Comparison of ENCODE assay signal across 2 cellular contexts in the genomic region with DNA sequence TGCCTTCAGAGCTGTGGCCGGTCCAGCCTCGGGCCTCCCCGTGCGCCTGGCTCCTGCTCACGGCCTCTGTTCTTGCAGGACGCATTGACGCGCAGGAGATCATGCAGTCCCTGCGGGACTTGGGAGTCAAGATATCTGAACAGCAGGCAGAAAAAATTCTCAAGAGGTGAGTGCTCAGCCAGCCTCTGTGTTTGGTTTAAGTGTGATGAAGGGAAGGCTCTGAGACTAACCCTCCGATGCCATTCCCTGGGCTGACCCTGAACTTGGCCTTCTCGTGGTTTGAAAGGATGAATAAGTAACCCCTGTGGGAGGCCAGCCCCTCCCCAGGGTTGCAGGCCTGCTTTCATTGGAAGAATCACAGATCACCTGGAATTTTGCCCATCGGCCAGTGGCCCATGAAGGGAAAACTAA.
TF ChIP-seq lines count a peak whose summit lies in the region.

No MANE protein-coding gene starts in this region.

TF ChIP-seq in GM23338, 12 proteins besides CTCF, POLR2A, EP300 and RAD21 (continued from another document):
- TF ChIP-seq, protein P1, sequence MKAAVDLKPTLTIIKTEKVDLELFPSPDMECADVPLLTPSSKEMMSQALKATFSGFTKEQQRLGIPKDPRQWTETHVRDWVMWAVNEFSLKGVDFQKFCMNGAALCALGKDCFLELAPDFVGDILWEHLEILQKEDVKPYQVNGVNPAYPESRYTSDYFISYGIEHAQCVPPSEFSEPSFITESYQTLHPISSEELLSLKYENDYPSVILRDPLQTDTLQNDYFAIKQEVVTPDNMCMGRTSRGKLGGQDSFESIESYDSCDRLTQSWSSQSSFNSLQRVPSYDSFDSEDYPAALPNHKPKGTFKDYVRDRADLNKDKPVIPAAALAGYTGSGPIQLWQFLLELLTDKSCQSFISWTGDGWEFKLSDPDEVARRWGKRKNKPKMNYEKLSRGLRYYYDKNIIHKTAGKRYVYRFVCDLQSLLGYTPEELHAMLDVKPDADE (IDR thresholded peaks at IDR 0.05) = no peak
- TF ChIP-seq ZNF114 (CRISPR knock-in tag; IDR thresholded peaks at IDR 0.05) (no peak), POLR2AphosphoS5 (IDR thresholded peaks at IDR 0.05; ENCODE audit: low read depth) (no peak), STAT1 (IDR thresholded peaks at IDR 0.05; ENCODE audit: unreplicated experiment) (no peak), EZH2phosphoT487 (IDR thresholded peaks at IDR 0.05; ENCODE audit: unreplicated experiment) (no peak), EZH2 (IDR thresholded peaks at IDR 0.05; ENCODE audit: low read depth, unreplicated experiment) (no peak)
- TF ChIP-seq, protein P2, sequence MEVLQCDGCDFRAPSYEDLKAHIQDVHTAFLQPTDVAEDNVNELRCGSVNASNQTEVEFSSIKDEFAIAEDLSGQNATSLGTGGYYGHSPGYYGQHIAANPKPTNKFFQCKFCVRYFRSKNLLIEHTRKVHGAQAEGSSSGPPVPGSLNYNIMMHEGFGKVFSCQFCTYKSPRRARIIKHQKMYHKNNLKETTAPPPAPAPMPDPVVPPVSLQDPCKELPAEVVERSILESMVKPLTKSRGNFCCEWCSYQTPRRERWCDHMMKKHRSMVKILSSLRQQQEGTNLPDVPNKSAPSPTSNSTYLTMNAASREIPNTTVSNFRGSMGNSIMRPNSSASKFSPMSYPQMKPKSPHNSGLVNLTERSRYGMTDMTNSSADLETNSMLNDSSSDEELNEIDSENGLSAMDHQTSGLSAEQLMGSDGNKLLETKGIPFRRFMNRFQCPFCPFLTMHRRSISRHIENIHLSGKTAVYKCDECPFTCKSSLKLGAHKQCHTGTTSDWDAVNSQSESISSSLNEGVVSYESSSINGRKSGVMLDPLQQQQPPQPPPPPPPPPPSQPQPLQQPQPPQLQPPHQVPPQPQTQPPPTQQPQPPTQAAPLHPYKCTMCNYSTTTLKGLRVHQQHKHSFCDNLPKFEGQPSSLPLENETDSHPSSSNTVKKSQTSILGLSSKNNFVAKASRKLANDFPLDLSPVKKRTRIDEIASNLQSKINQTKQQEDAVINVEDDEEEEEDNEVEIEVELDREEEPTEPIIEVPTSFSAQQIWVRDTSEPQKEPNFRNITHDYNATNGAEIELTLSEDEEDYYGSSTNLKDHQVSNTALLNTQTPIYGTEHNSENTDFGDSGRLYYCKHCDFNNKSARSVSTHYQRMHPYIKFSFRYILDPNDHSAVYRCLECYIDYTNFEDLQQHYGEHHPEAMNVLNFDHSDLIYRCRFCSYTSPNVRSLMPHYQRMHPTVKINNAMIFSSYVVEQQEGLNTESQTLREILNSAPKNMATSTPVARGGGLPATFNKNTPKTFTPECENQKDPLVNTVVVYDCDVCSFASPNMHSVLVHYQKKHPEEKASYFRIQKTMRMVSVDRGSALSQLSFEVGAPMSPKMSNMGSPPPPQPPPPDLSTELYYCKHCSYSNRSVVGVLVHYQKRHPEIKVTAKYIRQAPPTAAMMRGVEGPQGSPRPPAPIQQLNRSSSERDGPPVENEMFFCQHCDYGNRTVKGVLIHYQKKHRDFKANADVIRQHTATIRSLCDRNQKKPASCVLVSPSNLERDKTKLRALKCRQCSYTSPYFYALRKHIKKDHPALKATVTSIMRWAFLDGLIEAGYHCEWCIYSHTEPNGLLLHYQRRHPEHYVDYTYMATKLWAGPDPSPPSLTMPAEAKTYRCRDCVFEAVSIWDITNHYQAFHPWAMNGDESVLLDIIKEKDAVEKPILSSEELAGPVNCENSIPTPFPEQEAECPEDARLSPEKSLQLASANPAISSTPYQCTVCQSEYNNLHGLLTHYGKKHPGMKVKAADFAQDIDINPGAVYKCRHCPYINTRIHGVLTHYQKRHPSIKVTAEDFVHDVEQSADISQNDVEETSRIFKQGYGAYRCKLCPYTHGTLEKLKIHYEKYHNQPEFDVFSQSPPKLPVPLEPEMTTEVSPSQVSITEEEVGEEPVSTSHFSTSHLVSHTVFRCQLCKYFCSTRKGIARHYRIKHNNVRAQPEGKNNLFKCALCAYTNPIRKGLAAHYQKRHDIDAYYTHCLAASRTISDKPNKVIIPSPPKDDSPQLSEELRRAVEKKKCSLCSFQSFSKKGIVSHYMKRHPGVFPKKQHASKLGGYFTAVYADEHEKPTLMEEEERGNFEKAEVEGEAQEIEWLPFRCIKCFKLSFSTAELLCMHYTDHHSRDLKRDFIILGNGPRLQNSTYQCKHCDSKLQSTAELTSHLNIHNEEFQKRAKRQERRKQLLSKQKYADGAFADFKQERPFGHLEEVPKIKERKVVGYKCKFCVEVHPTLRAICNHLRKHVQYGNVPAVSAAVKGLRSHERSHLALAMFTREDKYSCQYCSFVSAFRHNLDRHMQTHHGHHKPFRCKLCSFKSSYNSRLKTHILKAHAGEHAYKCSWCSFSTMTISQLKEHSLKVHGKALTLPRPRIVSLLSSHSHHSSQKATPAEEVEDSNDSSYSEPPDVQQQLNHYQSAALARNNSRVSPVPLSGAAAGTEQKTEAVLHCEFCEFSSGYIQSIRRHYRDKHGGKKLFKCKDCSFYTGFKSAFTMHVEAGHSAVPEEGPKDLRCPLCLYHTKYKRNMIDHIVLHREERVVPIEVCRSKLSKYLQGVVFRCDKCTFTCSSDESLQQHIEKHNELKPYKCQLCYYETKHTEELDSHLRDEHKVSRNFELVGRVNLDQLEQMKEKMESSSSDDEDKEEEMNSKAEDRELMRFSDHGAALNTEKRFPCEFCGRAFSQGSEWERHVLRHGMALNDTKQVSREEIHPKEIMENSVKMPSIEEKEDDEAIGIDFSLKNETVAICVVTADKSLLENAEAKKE (CRISPR knock-in tag; IDR thresholded peaks at IDR 0.05) = no peak
- TF ChIP-seq, protein P3, sequence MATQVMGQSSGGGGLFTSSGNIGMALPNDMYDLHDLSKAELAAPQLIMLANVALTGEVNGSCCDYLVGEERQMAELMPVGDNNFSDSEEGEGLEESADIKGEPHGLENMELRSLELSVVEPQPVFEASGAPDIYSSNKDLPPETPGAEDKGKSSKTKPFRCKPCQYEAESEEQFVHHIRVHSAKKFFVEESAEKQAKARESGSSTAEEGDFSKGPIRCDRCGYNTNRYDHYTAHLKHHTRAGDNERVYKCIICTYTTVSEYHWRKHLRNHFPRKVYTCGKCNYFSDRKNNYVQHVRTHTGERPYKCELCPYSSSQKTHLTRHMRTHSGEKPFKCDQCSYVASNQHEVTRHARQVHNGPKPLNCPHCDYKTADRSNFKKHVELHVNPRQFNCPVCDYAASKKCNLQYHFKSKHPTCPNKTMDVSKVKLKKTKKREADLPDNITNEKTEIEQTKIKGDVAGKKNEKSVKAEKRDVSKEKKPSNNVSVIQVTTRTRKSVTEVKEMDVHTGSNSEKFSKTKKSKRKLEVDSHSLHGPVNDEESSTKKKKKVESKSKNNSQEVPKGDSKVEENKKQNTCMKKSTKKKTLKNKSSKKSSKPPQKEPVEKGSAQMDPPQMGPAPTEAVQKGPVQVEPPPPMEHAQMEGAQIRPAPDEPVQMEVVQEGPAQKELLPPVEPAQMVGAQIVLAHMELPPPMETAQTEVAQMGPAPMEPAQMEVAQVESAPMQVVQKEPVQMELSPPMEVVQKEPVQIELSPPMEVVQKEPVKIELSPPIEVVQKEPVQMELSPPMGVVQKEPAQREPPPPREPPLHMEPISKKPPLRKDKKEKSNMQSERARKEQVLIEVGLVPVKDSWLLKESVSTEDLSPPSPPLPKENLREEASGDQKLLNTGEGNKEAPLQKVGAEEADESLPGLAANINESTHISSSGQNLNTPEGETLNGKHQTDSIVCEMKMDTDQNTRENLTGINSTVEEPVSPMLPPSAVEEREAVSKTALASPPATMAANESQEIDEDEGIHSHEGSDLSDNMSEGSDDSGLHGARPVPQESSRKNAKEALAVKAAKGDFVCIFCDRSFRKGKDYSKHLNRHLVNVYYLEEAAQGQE (IDR thresholded peaks at IDR 0.05; ENCODE audit: unreplicated experiment) = no peak

TF ChIP-seq in liver, 16 proteins besides CTCF, POLR2A, EP300 and RAD21 (continued from another document):
- TF ChIP-seq, protein P3 (IDR thresholded peaks at IDR 0.05) = peak; percentile 71
- TF ChIP-seq RXRA (IDR thresholded peaks at IDR 0.05) (peak; percentile 79 to 85), FOXA2 (IDR thresholded peaks at IDR 0.05) (no peak), GABPA (IDR thresholded peaks at IDR 0.05 in 1 of 2, conservative IDR thresholded peaks at IDR 0.05 in 1 of 2) (no peak), HNF4A (conservative IDR thresholded peaks at IDR 0.05) (peak; percentile 48 to 50), TAF1 (conservative IDR thresholded peaks at IDR 0.05) (peak; percentile 67)
- TF ChIP-seq, protein P4, sequence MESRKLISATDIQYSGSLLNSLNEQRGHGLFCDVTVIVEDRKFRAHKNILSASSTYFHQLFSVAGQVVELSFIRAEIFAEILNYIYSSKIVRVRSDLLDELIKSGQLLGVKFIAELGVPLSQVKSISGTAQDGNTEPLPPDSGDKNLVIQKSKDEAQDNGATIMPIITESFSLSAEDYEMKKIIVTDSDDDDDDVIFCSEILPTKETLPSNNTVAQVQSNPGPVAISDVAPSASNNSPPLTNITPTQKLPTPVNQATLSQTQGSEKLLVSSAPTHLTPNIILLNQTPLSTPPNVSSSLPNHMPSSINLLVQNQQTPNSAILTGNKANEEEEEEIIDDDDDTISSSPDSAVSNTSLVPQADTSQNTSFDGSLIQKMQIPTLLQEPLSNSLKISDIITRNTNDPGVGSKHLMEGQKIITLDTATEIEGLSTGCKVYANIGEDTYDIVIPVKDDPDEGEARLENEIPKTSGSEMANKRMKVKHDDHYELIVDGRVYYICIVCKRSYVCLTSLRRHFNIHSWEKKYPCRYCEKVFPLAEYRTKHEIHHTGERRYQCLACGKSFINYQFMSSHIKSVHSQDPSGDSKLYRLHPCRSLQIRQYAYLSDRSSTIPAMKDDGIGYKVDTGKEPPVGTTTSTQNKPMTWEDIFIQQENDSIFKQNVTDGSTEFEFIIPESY (IDR thresholded peaks at IDR 0.05) = peak; percentile 29
- TF ChIP-seq, protein P5, sequence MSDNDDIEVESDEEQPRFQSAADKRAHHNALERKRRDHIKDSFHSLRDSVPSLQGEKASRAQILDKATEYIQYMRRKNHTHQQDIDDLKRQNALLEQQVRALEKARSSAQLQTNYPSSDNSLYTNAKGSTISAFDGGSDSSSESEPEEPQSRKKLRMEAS (IDR thresholded peaks at IDR 0.05) = peak; percentile 11
